8 cellular contexts compared by ENCODE assay signal in genomic region chr9:128685636-128686489, GRCh38. TPM values are rescaled to one million over a fixed set of nuclear protein-coding genes. Genes with fewer than 3 reads are reported as not detected.
DNase-seq lines count a peak whose midpoint lies in the region; ATAC-seq, FAIRE-seq and TF ChIP-seq lines count a peak whose summit lies in the region.

No MANE protein-coding gene starts in this region.

- H3K4me3 ChIP-seq in epithelial cell of proximal tubule (ENCODE audit: low read depth, low read length), result peak overlapping the region; percentile 95

- TF ChIP-seq CTCF in epithelial cell of proximal tubule (conservative IDR thresholded peaks at IDR 0.05; ENCODE audit: low read depth, low read length), result no peak

- peak; percentile 62 for FAIRE-seq in GM18507 (lab: Jason Lieb, UNC)

- H3K36me3 Mint-ChIP-seq in T-helper 2 cell treated with Interferon-gamma antibody and Interleukin-4, amounts not matched to agents 5 μg/mL and 100 μg/mL, for 36 hours (ENCODE audit: low read depth), result peaks cover 9% of the 10 kb centered on the region

- H3K27me3 Mint-ChIP-seq in T-helper 2 cell treated with Interferon-gamma antibody and Interleukin-4, amounts not matched to agents 5 μg/mL and 100 μg/mL, for 36 hours (ENCODE audit: low read depth), result no peaks in the 10 kb centered on the region

- H3K4me1 Mint-ChIP-seq in T-helper 2 cell treated with Interferon-gamma antibody and Interleukin-4, amounts not matched to agents 5 μg/mL and 100 μg/mL, for 36 hours (ENCODE audit: low read depth), result peaks cover 31% of the 10 kb centered on the region

- H3K27ac Mint-ChIP-seq in T-helper 2 cell treated with Interferon-gamma antibody and Interleukin-4, amounts not matched to agents 5 μg/mL and 100 μg/mL, for 36 hours, result peak overlapping the region; percentile 92

- no peak for ATAC-seq in HG03469 (IDR thresholded peaks at IDR 0.05; ENCODE audit: unreplicated experiment)
- no peak for ATAC-seq in GM21515 (IDR thresholded peaks at IDR 0.05; ENCODE audit: unreplicated experiment)

- peak overlapping the region; percentile 94 for H3K4me3 Mint-ChIP-seq in T-helper 2 cell treated with Interferon-gamma antibody and Interleukin-4, amounts not matched to agents 5 μg/mL and 100 μg/mL, for 36 hours

- H3K9me3 Mint-ChIP-seq in T-helper 2 cell treated with Interferon-gamma antibody and Interleukin-4, amounts not matched to agents 5 μg/mL and 100 μg/mL, for 36 hours, result no peaks in the 10 kb centered on the region

- DNase-seq in GM18507 (ENCODE audit: extremely low spot score, insufficient read length, low read depth) (no peak), epithelial cell of proximal tubule (ENCODE audit: low read depth) (no peak), anterior cingulate cortex (lab: John Stamatoyannopoulos, UW) (no peak), dedifferentiated amniotic fluid mesenchymal stem cell (ENCODE audit: extremely low spot score) (no peak)
- peak; percentile 33 for DNase-seq in T-helper 2 cell treated with Interferon-gamma antibody and Interleukin-4, amounts not matched to agents 5 μg/mL and 100 μg/mL, for 36 hours (ENCODE audit: low spot score)
- peak; percentile 48 for DNase-seq in stimulated activated CD4-positive, alpha-beta T cell treated with anti-CD3 and anti-CD28 coated beads, Interleukin-15, amount 100 ng/mL, for 24 hours

RNA-seq across cellular contexts. Expression of gene SET, which starts 3.2 kb away (rescaled TPM):
- total RNA-seq in epithelial cell of proximal tubule, result 331 and 406 TPM in 2 replicates

RNA-seq across cellular contexts. Expression of gene PKN3, which starts 16.4 kb away (rescaled TPM):
- 16.5 and 28.4 TPM in 2 replicates for total RNA-seq in epithelial cell of proximal tubule

RNA-seq across cellular contexts. Expression of gene DYNC2I2, which starts 29.2 kb away (rescaled TPM):
- total RNA-seq in epithelial cell of proximal tubule, result 121 TPM in 2 replicates

RNA-seq across cellular contexts. Expression of gene ZDHHC12, which starts 38.1 kb away (rescaled TPM):
- total RNA-seq in epithelial cell of proximal tubule, result 106 and 119 TPM in 2 replicates

Comparison
In these comparisons a context has a peak if more than half of its experiments do, and no peak if none do; other contexts are left out.
1. DNase-seq: peak in T-helper 2 cell treated with Interferon-gamma antibody and Interleukin-4, amounts not matched to agents 5 μg/mL and 100 μg/mL, for 36 hours (single experiment) and stimulated activated CD4-positive, alpha-beta T cell treated with anti-CD3 and anti-CD28 coated beads, Interleukin-15, amount 100 ng/mL, for 24 hours (single experiment); none in GM18507 (single experiment), epithelial cell of proximal tubule (single experiment), anterior cingulate cortex (0 of 58) and dedifferentiated amniotic fluid mesenchymal stem cell (single experiment).